ENCODE assay signal across 1 cellular context in the genomic region with DNA sequence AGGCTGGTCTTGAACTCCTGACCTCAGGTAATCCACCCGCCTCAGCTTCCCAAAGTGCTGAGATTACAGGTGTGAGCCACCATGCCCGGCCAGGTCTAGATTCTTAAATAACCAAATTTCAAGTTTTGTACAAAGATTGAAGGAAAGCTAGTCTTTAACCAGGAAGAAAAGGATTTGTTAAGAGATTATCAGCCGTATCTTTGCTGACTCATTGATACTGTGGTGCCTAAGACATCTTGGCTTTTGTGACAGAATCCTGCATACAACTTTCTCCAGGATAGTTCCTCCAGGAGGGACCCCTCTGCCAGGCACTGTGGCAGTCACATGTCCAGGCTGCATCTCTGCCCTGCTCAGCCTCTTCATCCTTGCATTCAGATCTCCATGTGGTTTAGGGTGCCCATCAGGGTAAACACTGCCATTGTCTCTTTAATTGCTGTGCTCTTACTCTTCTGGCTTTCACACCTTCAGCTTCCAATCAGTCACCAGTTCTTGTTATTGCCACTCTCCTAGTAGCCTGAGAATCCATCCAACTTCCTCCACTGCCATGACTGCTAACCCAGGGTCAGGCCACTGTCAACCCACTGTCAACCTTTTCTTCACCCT.
A peak's percentile ranks its signal among the peaks of the same experiment; 100 is the strongest.
TF ChIP-seq lines count a peak whose summit lies in the region.

No MANE protein-coding gene starts in this region.

TF ChIP-seq in K562, 482 proteins besides CTCF, POLR2A, EP300 and RAD21 (continued from another document):
- TF ChIP-seq, protein P1, sequence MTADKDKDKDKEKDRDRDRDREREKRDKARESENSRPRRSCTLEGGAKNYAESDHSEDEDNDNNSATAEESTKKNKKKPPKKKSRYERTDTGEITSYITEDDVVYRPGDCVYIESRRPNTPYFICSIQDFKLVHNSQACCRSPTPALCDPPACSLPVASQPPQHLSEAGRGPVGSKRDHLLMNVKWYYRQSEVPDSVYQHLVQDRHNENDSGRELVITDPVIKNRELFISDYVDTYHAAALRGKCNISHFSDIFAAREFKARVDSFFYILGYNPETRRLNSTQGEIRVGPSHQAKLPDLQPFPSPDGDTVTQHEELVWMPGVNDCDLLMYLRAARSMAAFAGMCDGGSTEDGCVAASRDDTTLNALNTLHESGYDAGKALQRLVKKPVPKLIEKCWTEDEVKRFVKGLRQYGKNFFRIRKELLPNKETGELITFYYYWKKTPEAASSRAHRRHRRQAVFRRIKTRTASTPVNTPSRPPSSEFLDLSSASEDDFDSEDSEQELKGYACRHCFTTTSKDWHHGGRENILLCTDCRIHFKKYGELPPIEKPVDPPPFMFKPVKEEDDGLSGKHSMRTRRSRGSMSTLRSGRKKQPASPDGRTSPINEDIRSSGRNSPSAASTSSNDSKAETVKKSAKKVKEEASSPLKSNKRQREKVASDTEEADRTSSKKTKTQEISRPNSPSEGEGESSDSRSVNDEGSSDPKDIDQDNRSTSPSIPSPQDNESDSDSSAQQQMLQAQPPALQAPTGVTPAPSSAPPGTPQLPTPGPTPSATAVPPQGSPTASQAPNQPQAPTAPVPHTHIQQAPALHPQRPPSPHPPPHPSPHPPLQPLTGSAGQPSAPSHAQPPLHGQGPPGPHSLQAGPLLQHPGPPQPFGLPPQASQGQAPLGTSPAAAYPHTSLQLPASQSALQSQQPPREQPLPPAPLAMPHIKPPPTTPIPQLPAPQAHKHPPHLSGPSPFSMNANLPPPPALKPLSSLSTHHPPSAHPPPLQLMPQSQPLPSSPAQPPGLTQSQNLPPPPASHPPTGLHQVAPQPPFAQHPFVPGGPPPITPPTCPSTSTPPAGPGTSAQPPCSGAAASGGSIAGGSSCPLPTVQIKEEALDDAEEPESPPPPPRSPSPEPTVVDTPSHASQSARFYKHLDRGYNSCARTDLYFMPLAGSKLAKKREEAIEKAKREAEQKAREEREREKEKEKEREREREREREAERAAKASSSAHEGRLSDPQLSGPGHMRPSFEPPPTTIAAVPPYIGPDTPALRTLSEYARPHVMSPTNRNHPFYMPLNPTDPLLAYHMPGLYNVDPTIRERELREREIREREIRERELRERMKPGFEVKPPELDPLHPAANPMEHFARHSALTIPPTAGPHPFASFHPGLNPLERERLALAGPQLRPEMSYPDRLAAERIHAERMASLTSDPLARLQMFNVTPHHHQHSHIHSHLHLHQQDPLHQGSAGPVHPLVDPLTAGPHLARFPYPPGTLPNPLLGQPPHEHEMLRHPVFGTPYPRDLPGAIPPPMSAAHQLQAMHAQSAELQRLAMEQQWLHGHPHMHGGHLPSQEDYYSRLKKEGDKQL (CRISPR knock-in tag; IDR thresholded peaks at IDR 0.05; ENCODE audit: borderline replicate concordance): no peak
- no peak for TF ChIP-seq THRAP3 (IDR thresholded peaks at IDR 0.05; ENCODE audit: borderline replicate concordance)
- no peak for TF ChIP-seq PHF20 (IDR thresholded peaks at IDR 0.05; ENCODE audit: partially characterized antibody)
- TF ChIP-seq MAFK (IDR thresholded peaks at IDR 0.05; ENCODE audit: low read length): peak; percentile 79
- TF ChIP-seq, protein P2, sequence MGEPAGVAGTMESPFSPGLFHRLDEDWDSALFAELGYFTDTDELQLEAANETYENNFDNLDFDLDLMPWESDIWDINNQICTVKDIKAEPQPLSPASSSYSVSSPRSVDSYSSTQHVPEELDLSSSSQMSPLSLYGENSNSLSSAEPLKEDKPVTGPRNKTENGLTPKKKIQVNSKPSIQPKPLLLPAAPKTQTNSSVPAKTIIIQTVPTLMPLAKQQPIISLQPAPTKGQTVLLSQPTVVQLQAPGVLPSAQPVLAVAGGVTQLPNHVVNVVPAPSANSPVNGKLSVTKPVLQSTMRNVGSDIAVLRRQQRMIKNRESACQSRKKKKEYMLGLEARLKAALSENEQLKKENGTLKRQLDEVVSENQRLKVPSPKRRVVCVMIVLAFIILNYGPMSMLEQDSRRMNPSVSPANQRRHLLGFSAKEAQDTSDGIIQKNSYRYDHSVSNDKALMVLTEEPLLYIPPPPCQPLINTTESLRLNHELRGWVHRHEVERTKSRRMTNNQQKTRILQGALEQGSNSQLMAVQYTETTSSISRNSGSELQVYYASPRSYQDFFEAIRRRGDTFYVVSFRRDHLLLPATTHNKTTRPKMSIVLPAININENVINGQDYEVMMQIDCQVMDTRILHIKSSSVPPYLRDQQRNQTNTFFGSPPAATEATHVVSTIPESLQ (CRISPR knock-in tag; IDR thresholded peaks at IDR 0.05): no peak
- no peak for TF ChIP-seq ELF4 (CRISPR knock-in tag; IDR thresholded peaks at IDR 0.05)
- TF ChIP-seq, protein P3, sequence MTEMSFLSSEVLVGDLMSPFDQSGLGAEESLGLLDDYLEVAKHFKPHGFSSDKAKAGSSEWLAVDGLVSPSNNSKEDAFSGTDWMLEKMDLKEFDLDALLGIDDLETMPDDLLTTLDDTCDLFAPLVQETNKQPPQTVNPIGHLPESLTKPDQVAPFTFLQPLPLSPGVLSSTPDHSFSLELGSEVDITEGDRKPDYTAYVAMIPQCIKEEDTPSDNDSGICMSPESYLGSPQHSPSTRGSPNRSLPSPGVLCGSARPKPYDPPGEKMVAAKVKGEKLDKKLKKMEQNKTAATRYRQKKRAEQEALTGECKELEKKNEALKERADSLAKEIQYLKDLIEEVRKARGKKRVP (CRISPR knock-in tag; IDR thresholded peaks at IDR 0.05): no peak
- no peak for TF ChIP-seq DNMT1 (IDR thresholded peaks at IDR 0.05)
- no peak for TF ChIP-seq ZNF124 (CRISPR knock-in tag; IDR thresholded peaks at IDR 0.05)
- TF ChIP-seq TBL1XR1 (IDR thresholded peaks at IDR 0.05; ENCODE audit: low read length in 2 of 2): no peak
- no peak for TF ChIP-seq NCOR1 (IDR thresholded peaks at IDR 0.05)
- TF ChIP-seq, protein P4, sequence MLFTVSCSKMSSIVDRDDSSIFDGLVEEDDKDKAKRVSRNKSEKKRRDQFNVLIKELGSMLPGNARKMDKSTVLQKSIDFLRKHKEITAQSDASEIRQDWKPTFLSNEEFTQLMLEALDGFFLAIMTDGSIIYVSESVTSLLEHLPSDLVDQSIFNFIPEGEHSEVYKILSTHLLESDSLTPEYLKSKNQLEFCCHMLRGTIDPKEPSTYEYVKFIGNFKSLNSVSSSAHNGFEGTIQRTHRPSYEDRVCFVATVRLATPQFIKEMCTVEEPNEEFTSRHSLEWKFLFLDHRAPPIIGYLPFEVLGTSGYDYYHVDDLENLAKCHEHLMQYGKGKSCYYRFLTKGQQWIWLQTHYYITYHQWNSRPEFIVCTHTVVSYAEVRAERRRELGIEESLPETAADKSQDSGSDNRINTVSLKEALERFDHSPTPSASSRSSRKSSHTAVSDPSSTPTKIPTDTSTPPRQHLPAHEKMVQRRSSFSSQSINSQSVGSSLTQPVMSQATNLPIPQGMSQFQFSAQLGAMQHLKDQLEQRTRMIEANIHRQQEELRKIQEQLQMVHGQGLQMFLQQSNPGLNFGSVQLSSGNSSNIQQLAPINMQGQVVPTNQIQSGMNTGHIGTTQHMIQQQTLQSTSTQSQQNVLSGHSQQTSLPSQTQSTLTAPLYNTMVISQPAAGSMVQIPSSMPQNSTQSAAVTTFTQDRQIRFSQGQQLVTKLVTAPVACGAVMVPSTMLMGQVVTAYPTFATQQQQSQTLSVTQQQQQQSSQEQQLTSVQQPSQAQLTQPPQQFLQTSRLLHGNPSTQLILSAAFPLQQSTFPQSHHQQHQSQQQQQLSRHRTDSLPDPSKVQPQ (CRISPR knock-in tag; IDR thresholded peaks at IDR 0.05; ENCODE audit: borderline replicate concordance): no peak
- TF ChIP-seq ZNF699 (CRISPR knock-in tag; IDR thresholded peaks at IDR 0.05; ENCODE audit: insufficient replicate concordance): no peak
- no peak for TF ChIP-seq PTBP1 (IDR thresholded peaks at IDR 0.05; ENCODE audit: low read depth, low read length)
- no peak for TF ChIP-seq TAF1 (IDR thresholded peaks at IDR 0.05; ENCODE audit: control insufficient read depth, extremely low read depth, insufficient read depth, low read length, severe bottlenecking)
- no peak for TF ChIP-seq NFIX (CRISPR knock-in tag; IDR thresholded peaks at IDR 0.05; ENCODE audit: low read depth)
- TF ChIP-seq ZNF76 (CRISPR knock-in tag; IDR thresholded peaks at IDR 0.05; ENCODE audit: borderline replicate concordance): no peak
- TF ChIP-seq ZNF174 (CRISPR knock-in tag; IDR thresholded peaks at IDR 0.05): no peak
- TF ChIP-seq, protein P5, sequence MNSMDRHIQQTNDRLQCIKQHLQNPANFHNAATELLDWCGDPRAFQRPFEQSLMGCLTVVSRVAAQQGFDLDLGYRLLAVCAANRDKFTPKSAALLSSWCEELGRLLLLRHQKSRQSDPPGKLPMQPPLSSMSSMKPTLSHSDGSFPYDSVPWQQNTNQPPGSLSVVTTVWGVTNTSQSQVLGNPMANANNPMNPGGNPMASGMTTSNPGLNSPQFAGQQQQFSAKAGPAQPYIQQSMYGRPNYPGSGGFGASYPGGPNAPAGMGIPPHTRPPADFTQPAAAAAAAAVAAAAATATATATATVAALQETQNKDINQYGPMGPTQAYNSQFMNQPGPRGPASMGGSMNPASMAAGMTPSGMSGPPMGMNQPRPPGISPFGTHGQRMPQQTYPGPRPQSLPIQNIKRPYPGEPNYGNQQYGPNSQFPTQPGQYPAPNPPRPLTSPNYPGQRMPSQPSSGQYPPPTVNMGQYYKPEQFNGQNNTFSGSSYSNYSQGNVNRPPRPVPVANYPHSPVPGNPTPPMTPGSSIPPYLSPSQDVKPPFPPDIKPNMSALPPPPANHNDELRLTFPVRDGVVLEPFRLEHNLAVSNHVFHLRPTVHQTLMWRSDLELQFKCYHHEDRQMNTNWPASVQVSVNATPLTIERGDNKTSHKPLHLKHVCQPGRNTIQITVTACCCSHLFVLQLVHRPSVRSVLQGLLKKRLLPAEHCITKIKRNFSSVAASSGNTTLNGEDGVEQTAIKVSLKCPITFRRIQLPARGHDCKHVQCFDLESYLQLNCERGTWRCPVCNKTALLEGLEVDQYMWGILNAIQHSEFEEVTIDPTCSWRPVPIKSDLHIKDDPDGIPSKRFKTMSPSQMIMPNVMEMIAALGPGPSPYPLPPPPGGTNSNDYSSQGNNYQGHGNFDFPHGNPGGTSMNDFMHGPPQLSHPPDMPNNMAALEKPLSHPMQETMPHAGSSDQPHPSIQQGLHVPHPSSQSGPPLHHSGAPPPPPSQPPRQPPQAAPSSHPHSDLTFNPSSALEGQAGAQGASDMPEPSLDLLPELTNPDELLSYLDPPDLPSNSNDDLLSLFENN (IDR thresholded peaks at IDR 0.05; ENCODE audit: low read depth in 2 of 2, low read length in 2 of 2): no peak
- no peak for TF ChIP-seq ASH1L (IDR thresholded peaks at IDR 0.05; ENCODE audit: borderline replicate concordance, low read depth, partially characterized antibody)
- TF ChIP-seq ZNF316 (IDR thresholded peaks at IDR 0.05): peak; percentile 93
